ENCODE assay signal across 21 cellular contexts in genomic region chrX:11188664-11189063, GRCh38.
DNase-seq lines count a peak whose midpoint lies in the region; ATAC-seq, FAIRE-seq and TF ChIP-seq lines count a peak whose summit lies in the region.
"Had no signal": no experiment of that assay in that cellular context is flagged by ENCODE, and none has a peak within 500 bp of the region (broad histone marks: within the 10 kb centered on the region; RNA-seq: fewer than 3 reads in every experiment).

No MANE protein-coding gene starts in this region.

- H3K36me3 ChIP-seq in GM23248 (ENCODE audit: low read depth): no peaks in the 10 kb centered on the region
- H3K36me3 ChIP-seq in SK-N-SH (replicated peaks in 1 of 2; ENCODE audit: control insufficient read depth in 1 of 2, insufficient read depth in 2 of 2, low read length in 1 of 2): no peaks in the 10 kb centered on the region
- H3K36me3 ChIP-seq: BE2C, prostate gland had no signal

- H3K27ac Mint-ChIP-seq in activated CD8-positive, alpha-beta memory T cell treated with anti-CD3 and anti-CD28 coated beads, Interleukin-2, amount 10 ng/mL, durations not matched to agents 7 days and 5 days: no peak overlapping the region
- H3K27ac Mint-ChIP-seq: activated CD4-positive, alpha-beta T cell treated with anti-CD3 and anti-CD28 coated beads, Interleukin-2, amount 10 ng/mL, durations not matched to agents 7 days and 5 days; type B pancreatic cell had no signal

- TF ChIP-seq CTCF in AG10803 (conservative IDR thresholded peaks at IDR 0.05; ENCODE audit: low read length) (no peak), SK-N-SH (IDR thresholded peaks at IDR 0.05) (no peak), fibroblast of the aortic adventitia (IDR thresholded peaks at IDR 0.05; ENCODE audit: insufficient read depth, low read length) (no peak)

- H3K27me3 ChIP-seq in GM23248 (replicated peaks; ENCODE audit: insufficient read depth) (no peaks in the 10 kb centered on the region), SK-N-SH (ENCODE audit: insufficient read depth) (no peaks in the 10 kb centered on the region)
- H3K27me3 ChIP-seq: BE2C had no signal

- peak; percentile 73 for DNase-seq in AG10803 (ENCODE audit: low read depth)
- DNase-seq in GM23248: peak; percentile 58
- DNase-seq in SK-N-SH: no peak
- peak; percentile 1 for DNase-seq in fibroblast of the aortic adventitia (ENCODE audit: low read depth)
- no peak for DNase-seq in frontal cortex (ENCODE audit: low spot score in 2 of 2)
- no peak for DNase-seq in SHP77 (lab: John Stamatoyannopoulos, UW)
- no peak for DNase-seq in activated CD8-positive, alpha-beta memory T cell treated with anti-CD3 and anti-CD28 coated beads, Interleukin-2, amount 10 ng/mL, durations not matched to agents 7 days and 5 days
- no peak for DNase-seq in NCI-H187 treated with DMSO at 0.1 percent for 48 hours (lab: John Stamatoyannopoulos, UW)
- DNase-seq: activated CD4-positive, alpha-beta T cell treated with anti-CD3 and anti-CD28 coated beads, Interleukin-2, amount 10 ng/mL, durations not matched to agents 7 days and 5 days; activated effector memory CD4-positive, alpha-beta T cell treated with Interleukin-2 at 50 U/mL for 16 hours; BE2C; DMS79; effector memory CD4-positive, alpha-beta T cell; glutamatergic neuron; Kasumi-1; kidney; NCI-H2081; NCI-H774; RPMI8226 had no signal

- no peak overlapping the region for H3K4me3 Mint-ChIP-seq in activated CD8-positive, alpha-beta memory T cell treated with anti-CD3 and anti-CD28 coated beads, Interleukin-2, amount 10 ng/mL, durations not matched to agents 7 days and 5 days
- H3K4me3 Mint-ChIP-seq: activated CD4-positive, alpha-beta T cell treated with anti-CD3 and anti-CD28 coated beads, Interleukin-2, amount 10 ng/mL, durations not matched to agents 7 days and 5 days; type B pancreatic cell had no signal

- in situ Hi-C loops in GM23248 (cut with MboI): no loop called here

- no peak for TF ChIP-seq EP300 in SK-N-SH (IDR thresholded peaks at IDR 0.05; ENCODE audit: borderline replicate concordance in 1 of 2, low read depth in 1 of 2, low read length in 1 of 2)

- H2AFZ ChIP-seq in GM23248 (no peak overlapping the region), SK-N-SH (ENCODE audit: low read depth) (peak overlapping the region; percentile 23; the same call in 1 of the 2 replicates)

- 6 to 7% methylated on average over 7 of the region's 7 CpGs for WGBS in GM23248 (ENCODE audit: low coverage in 1 of 2, low lambda C conversion rate in 2 of 2, missing lambda C conversion rate in 2 of 2), 2 experiments
- 2% methylated on average over 7 of the region's 7 CpGs for WGBS in SK-N-SH (ENCODE audit: low lambda C conversion rate)

- no peak for ATAC-seq in activated CD8-positive, alpha-beta memory T cell treated with anti-CD3 and anti-CD28 coated beads, Interleukin-2, amount 10 ng/mL, durations not matched to agents 7 days and 5 days

- H3F3A ChIP-seq in GM23248 (ENCODE audit: insufficient read depth) (peaks cover 6% of the 10 kb centered on the region; the same call in 1 of the 2 replicates), SK-N-SH (replicated peaks; ENCODE audit: insufficient read depth) (peaks cover 8% of the 10 kb centered on the region)

- H3K9ac ChIP-seq in GM23248 (no peak overlapping the region), SK-N-SH (no peak overlapping the region)

- H3K9me3 Mint-ChIP-seq in activated CD8-positive, alpha-beta memory T cell treated with anti-CD3 and anti-CD28 coated beads, Interleukin-2, amount 10 ng/mL, durations not matched to agents 7 days and 5 days (ENCODE audit: low read depth): no peaks in the 10 kb centered on the region
- H3K9me3 Mint-ChIP-seq: activated CD4-positive, alpha-beta T cell treated with anti-CD3 and anti-CD28 coated beads, Interleukin-2, amount 10 ng/mL, durations not matched to agents 7 days and 5 days; type B pancreatic cell had no signal

- CTCF ChIA-PET in SK-N-SH (lab: Yijun Ruan, JAX): interaction anchor here (0.6 kb wide), 1 partner anchor 1117 kb away, joined by 3 read pairs; no protein-coding TSS in a partner anchor
- CTCF ChIA-PET in activated CD8-positive, alpha-beta memory T cell treated with anti-CD3 and anti-CD28 coated beads, Interleukin-2, amount 10 ng/mL, durations not matched to agents 7 days and 5 days (lab: Charles Lee): no interaction called here

- FAIRE-seq in frontal cortex (lab: Jason Lieb, UNC): no peak
- FAIRE-seq: kidney had no signal

- POLR2A ChIA-PET in SK-N-SH (lab: Yijun Ruan, JAX): no interaction called here

- H3K9me2 ChIP-seq in GM23248 (ENCODE audit: insufficient read depth): no peaks in the 10 kb centered on the region
- no peaks in the 10 kb centered on the region for H3K9me2 ChIP-seq in SK-N-SH

- no peak overlapping the region for H3K4me2 ChIP-seq in GM23248 (ENCODE audit: unreplicated experiment)
- no peak overlapping the region for H3K4me2 ChIP-seq in SK-N-SH

- no peaks in the 10 kb centered on the region for H3K4me1 Mint-ChIP-seq in activated CD8-positive, alpha-beta memory T cell treated with anti-CD3 and anti-CD28 coated beads, Interleukin-2, amount 10 ng/mL, durations not matched to agents 7 days and 5 days
- H3K4me1 Mint-ChIP-seq: activated CD4-positive, alpha-beta T cell treated with anti-CD3 and anti-CD28 coated beads, Interleukin-2, amount 10 ng/mL, durations not matched to agents 7 days and 5 days had no signal

- H3K79me2 ChIP-seq in GM23248 (ENCODE audit: insufficient read depth) (no peaks in the 10 kb centered on the region), SK-N-SH (ENCODE audit: insufficient read depth) (no peaks in the 10 kb centered on the region)

- H3K4me3 ChIP-seq in AG10803 (ENCODE audit: low read length): no peak overlapping the region
- no peak overlapping the region for H3K4me3 ChIP-seq in GM23248
- H3K4me3 ChIP-seq in SK-N-SH (ENCODE audit: low read depth in 2 of 2, low read length in 1 of 2): no peak overlapping the region
- H3K4me3 ChIP-seq in fibroblast of the aortic adventitia (ENCODE audit: low read depth, low read length): no peak overlapping the region
- H3K4me3 ChIP-seq: prostate gland had no signal

- H4K20me1 ChIP-seq in GM23248 (ENCODE audit: insufficient read depth): no peaks in the 10 kb centered on the region
- no peaks in the 10 kb centered on the region for H4K20me1 ChIP-seq in SK-N-SH (ENCODE audit: insufficient read depth)

- H3K4me1 ChIP-seq in GM23248 (ENCODE audit: insufficient read depth) (peaks cover 19% of the 10 kb centered on the region), SK-N-SH (ENCODE audit: control insufficient read depth in 1 of 2, insufficient read depth in 2 of 2, low read depth in 1 of 2, low read length in 1 of 2) (peaks cover 0 to 2% of the 10 kb centered on the region in 2 experiments; a peak in 1 of 4 replicates)
- H3K4me1 ChIP-seq: BE2C, prostate gland had no signal

- H3K27ac ChIP-seq in GM23248 (no peak overlapping the region), SK-N-SH (ENCODE audit: low read depth in 2 of 2, low read length in 1 of 2) (peak overlapping the region; percentile 16 to 54; a peak in 2 of 4 replicates)
- H3K27ac ChIP-seq: prostate gland had no signal

- H3K36me3 Mint-ChIP-seq in activated CD8-positive, alpha-beta memory T cell treated with anti-CD3 and anti-CD28 coated beads, Interleukin-2, amount 10 ng/mL, durations not matched to agents 7 days and 5 days: no peaks in the 10 kb centered on the region
- H3K36me3 Mint-ChIP-seq: type B pancreatic cell had no signal

- H3K27me3 Mint-ChIP-seq in activated CD8-positive, alpha-beta memory T cell treated with anti-CD3 and anti-CD28 coated beads, Interleukin-2, amount 10 ng/mL, durations not matched to agents 7 days and 5 days: peaks cover under 1% of the 10 kb centered on the region
- H3K27me3 Mint-ChIP-seq: activated CD4-positive, alpha-beta T cell treated with anti-CD3 and anti-CD28 coated beads, Interleukin-2, amount 10 ng/mL, durations not matched to agents 7 days and 5 days; type B pancreatic cell had no signal

- H3K9me3 ChIP-seq in GM23248 (ENCODE audit: low read depth): no peaks in the 10 kb centered on the region
- H3K9me3 ChIP-seq in SK-N-SH: no peaks in the 10 kb centered on the region
- H3K9me3 ChIP-seq: BE2C, prostate gland had no signal

- no peak for TF ChIP-seq RAD21 in SK-N-SH (IDR thresholded peaks at IDR 0.05; ENCODE audit: low read length)

TF ChIP-seq in SK-N-SH, 30 proteins besides CTCF, POLR2A, EP300 and RAD21 (continues in another document):
- TF ChIP-seq GATA2 (CRISPR knock-in tag; IDR thresholded peaks at IDR 0.05): no peak
- TF ChIP-seq, protein P1, sequence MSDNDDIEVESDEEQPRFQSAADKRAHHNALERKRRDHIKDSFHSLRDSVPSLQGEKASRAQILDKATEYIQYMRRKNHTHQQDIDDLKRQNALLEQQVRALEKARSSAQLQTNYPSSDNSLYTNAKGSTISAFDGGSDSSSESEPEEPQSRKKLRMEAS (IDR thresholded peaks at IDR 0.05; ENCODE audit: low read depth): no peak
- TF ChIP-seq SIN3A (IDR thresholded peaks at IDR 0.05; ENCODE audit: borderline replicate concordance, low read depth, low read length): no peak
- TF ChIP-seq USF1 (IDR thresholded peaks at IDR 0.05; ENCODE audit: borderline replicate concordance, low read depth): no peak
- no peak for TF ChIP-seq EZH2phosphoT487 (IDR thresholded peaks at IDR 0.05; ENCODE audit: borderline replicate concordance, low read depth)
- no peak for TF ChIP-seq SMC3 (IDR thresholded peaks at IDR 0.05; ENCODE audit: low read depth, low read length)
- TF ChIP-seq CHD2 (IDR thresholded peaks at IDR 0.05; ENCODE audit: low read length, partially characterized antibody): no peak
- no peak for TF ChIP-seq POLR2AphosphoS5 (IDR thresholded peaks at IDR 0.05; ENCODE audit: low read depth, low read length)
- peak; percentile 41; the same call in 1 of the 2 replicates for TF ChIP-seq TCF12 (IDR thresholded peaks at IDR 0.05)
- no peak for TF ChIP-seq MXI1 (IDR thresholded peaks at IDR 0.05; ENCODE audit: low read depth, low read length)
- TF ChIP-seq IRF3 (IDR thresholded peaks at IDR 0.05; ENCODE audit: low read depth, low read length): no peak
- TF ChIP-seq RXRA (IDR thresholded peaks at IDR 0.05; ENCODE audit: borderline replicate concordance, low read depth): no peak

Comparison
In these comparisons a context has a peak if more than half of its experiments do, and no peak if none do; other contexts are left out.
1. DNase-seq: peak in AG10803 (single experiment), GM23248 (single experiment) and fibroblast of the aortic adventitia (single experiment); none in SK-N-SH (single experiment), frontal cortex (0 of 2), SHP77 (0 of 2), activated CD8-positive, alpha-beta memory T cell treated with anti-CD3 and anti-CD28 coated beads, Interleukin-2, amount 10 ng/mL, durations not matched to agents 7 days and 5 days (single experiment) and NCI-H187 treated with DMSO at 0.1 percent for 48 hours (single experiment).